Comparison of ENCODE assay signal across 22 cellular contexts in the genomic region with DNA sequence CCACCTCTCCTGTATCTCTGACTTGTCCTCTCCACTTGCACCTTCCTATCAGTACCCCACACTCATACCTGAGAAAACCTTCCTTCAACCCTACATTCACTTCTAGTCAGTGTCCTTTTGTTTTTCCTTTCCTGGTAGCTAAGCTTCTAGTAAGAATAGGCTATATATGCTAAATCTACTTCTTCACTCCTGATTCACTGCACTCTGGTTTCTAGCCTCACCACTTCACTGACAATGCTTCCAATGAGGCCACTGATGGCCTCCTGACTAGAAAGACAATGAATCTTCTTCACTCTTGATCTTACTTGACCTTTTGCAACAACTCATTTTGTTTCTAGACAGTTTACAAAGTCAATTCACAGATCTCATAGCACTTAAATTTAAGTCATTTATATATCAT. TPM values are rescaled to one million over a fixed set of nuclear protein-coding genes. Genes with fewer than 3 reads are reported as not detected.
A peak's percentile ranks its signal among the peaks of the same experiment; 100 is the strongest.
DNase-seq lines count a peak whose midpoint lies in the region; ATAC-seq and TF ChIP-seq lines count a peak whose summit lies in the region.
"Had no signal": no experiment of that assay in that cellular context is flagged by ENCODE, and none has a peak within 500 bp of the region (broad histone marks: within the 10 kb centered on the region; RNA-seq: fewer than 3 reads in every experiment).

No MANE protein-coding gene starts in this region.

- no peak overlapping the region for H3K27ac ChIP-seq in gastroesophageal sphincter

- peaks cover 7% of the 10 kb centered on the region for H3K4me1 Mint-ChIP-seq in activated CD4-positive, alpha-beta T cell treated with anti-CD3 and anti-CD28 coated beads, Interleukin-2, amount 10 ng/mL, durations not matched to agents 24 days and 14 days
- H3K4me1 Mint-ChIP-seq in activated CD4-positive, alpha-beta T cell treated with anti-CD3 and anti-CD28 coated beads, Interleukin-2, amount 10 ng/mL, durations not matched to agents 7 days and 5 days = no peaks in the 10 kb centered on the region
- peaks cover 25% of the 10 kb centered on the region for H3K4me1 Mint-ChIP-seq in activated T-helper 2 cell treated with anti-CD3 and anti-CD28 coated beads, Interferon-gamma antibody, Interleukin-2, Interleukin-4, amounts not matched to agents 10 μg/mL and 5 μg/mL and 100 μg/mL, durations not matched to agents 14 hours and 24 hours and 36 hours (ENCODE audit: low read depth)
- H3K4me1 Mint-ChIP-seq in mesothelial cell of epicardium = peaks cover 5% of the 10 kb centered on the region

- DNase-seq in activated CD4-positive, alpha-beta T cell treated with anti-CD3 and anti-CD28 coated beads, Interleukin-2, amount 10 ng/mL, durations not matched to agents 24 days and 14 days = no peak
- no peak for DNase-seq in activated CD4-positive, alpha-beta T cell treated with anti-CD3 and anti-CD28 coated beads, Interleukin-2, amount 10 ng/mL, durations not matched to agents 7 days and 5 days
- DNase-seq in stimulated activated CD4-positive, alpha-beta T cell treated with anti-CD3 and anti-CD28 coated beads, Interleukin-1b, Interleukin-23, amount 100 ng/mL, for 48 hours = peak; percentile 11
- no peak for DNase-seq in stimulated activated CD4-positive, alpha-beta T cell treated with anti-CD3 and anti-CD28 coated beads, Interleukin-4, amount 100 ng/mL, for 4 hours
- no peak for DNase-seq in activated T-helper 2 cell treated with anti-CD3 and anti-CD28 coated beads, Interferon-gamma antibody, Interleukin-2, Interleukin-4, amounts not matched to agents 10 μg/mL and 5 μg/mL and 100 μg/mL, durations not matched to agents 14 hours and 24 hours and 36 hours (ENCODE audit: low spot score)
- DNase-seq in mesothelial cell of epicardium (ENCODE audit: low spot score in 2 of 2, unreplicated experiment in 2 of 2) (no peak), omental fat pad (ENCODE audit: low spot score) (no peak)
- DNase-seq: 8988T; Caco-2; CD4-positive, alpha-beta T cell; GDM1; HCEC 1CT; Karpas-422; NCI-H1417 treated with DMSO at 0.1 percent for 48 hours; NCI-H187 treated with DMSO at 0.1 percent for 48 hours; NCI-H226; NCI-H524; NCI-H82; OCI-M1 had no signal

- POLR2A ChIA-PET in activated CD4-positive, alpha-beta T cell treated with anti-CD3 and anti-CD28 coated beads, Interleukin-2, amount 10 ng/mL, durations not matched to agents 7 days and 5 days (lab: Charles Lee) = no interaction called here

- no peak for TF ChIP-seq POLR2A in gastroesophageal sphincter (IDR thresholded peaks at IDR 0.05)

- no peak overlapping the region for H3K4me3 ChIP-seq in gastroesophageal sphincter

- H3K9me3 ChIP-seq in gastroesophageal sphincter = no peaks in the 10 kb centered on the region
- H3K9me3 ChIP-seq: Caco-2 had no signal

- H3K36me3 Mint-ChIP-seq in activated CD4-positive, alpha-beta T cell treated with anti-CD3 and anti-CD28 coated beads, Interleukin-2, amount 10 ng/mL, durations not matched to agents 24 days and 14 days (ENCODE audit: low read depth) = peaks cover 3% of the 10 kb centered on the region
- peaks cover 2% of the 10 kb centered on the region for H3K36me3 Mint-ChIP-seq in activated CD4-positive, alpha-beta T cell treated with anti-CD3 and anti-CD28 coated beads, Interleukin-2, amount 10 ng/mL, durations not matched to agents 7 days and 5 days (ENCODE audit: low read depth)
- no peaks in the 10 kb centered on the region for H3K36me3 Mint-ChIP-seq in activated T-helper 2 cell treated with anti-CD3 and anti-CD28 coated beads, Interferon-gamma antibody, Interleukin-2, Interleukin-4, amounts not matched to agents 10 μg/mL and 5 μg/mL and 100 μg/mL, durations not matched to agents 14 hours and 24 hours and 36 hours (ENCODE audit: low read depth)
- no peaks in the 10 kb centered on the region for H3K36me3 Mint-ChIP-seq in mesothelial cell of epicardium

- no peaks in the 10 kb centered on the region for H3K9me3 Mint-ChIP-seq in activated CD4-positive, alpha-beta T cell treated with anti-CD3 and anti-CD28 coated beads, Interleukin-2, amount 10 ng/mL, durations not matched to agents 24 days and 14 days
- no peaks in the 10 kb centered on the region for H3K9me3 Mint-ChIP-seq in activated CD4-positive, alpha-beta T cell treated with anti-CD3 and anti-CD28 coated beads, Interleukin-2, amount 10 ng/mL, durations not matched to agents 7 days and 5 days
- no peaks in the 10 kb centered on the region for H3K9me3 Mint-ChIP-seq in activated T-helper 2 cell treated with anti-CD3 and anti-CD28 coated beads, Interferon-gamma antibody, Interleukin-2, Interleukin-4, amounts not matched to agents 10 μg/mL and 5 μg/mL and 100 μg/mL, durations not matched to agents 14 hours and 24 hours and 36 hours
- H3K9me3 Mint-ChIP-seq in mesothelial cell of epicardium = no peaks in the 10 kb centered on the region
- H3K9me3 Mint-ChIP-seq: CD4-positive, alpha-beta T cell; IgD-negative memory B cell had no signal

- no peak for ATAC-seq in gastroesophageal sphincter
- no peak for ATAC-seq in omental fat pad (ENCODE audit: low FRiP score)

- no peaks in the 10 kb centered on the region for H3K27me3 Mint-ChIP-seq in activated CD4-positive, alpha-beta T cell treated with anti-CD3 and anti-CD28 coated beads, Interleukin-2, amount 10 ng/mL, durations not matched to agents 24 days and 14 days
- no peaks in the 10 kb centered on the region for H3K27me3 Mint-ChIP-seq in activated CD4-positive, alpha-beta T cell treated with anti-CD3 and anti-CD28 coated beads, Interleukin-2, amount 10 ng/mL, durations not matched to agents 7 days and 5 days
- no peaks in the 10 kb centered on the region for H3K27me3 Mint-ChIP-seq in activated T-helper 2 cell treated with anti-CD3 and anti-CD28 coated beads, Interferon-gamma antibody, Interleukin-2, Interleukin-4, amounts not matched to agents 10 μg/mL and 5 μg/mL and 100 μg/mL, durations not matched to agents 14 hours and 24 hours and 36 hours (ENCODE audit: low read depth)
- H3K27me3 Mint-ChIP-seq in mesothelial cell of epicardium (ENCODE audit: low read depth) = no peaks in the 10 kb centered on the region
- H3K27me3 Mint-ChIP-seq: B cell; CD4-positive, alpha-beta T cell; IgD-negative memory B cell had no signal

- CTCF ChIA-PET in activated CD4-positive, alpha-beta T cell treated with anti-CD3 and anti-CD28 coated beads, Interleukin-2, amount 10 ng/mL, durations not matched to agents 7 days and 5 days (lab: Charles Lee) = interaction anchor here (1.2 kb wide), 1 partner anchor 37 kb away, joined by 3 read pairs; no protein-coding TSS in a partner anchor

- peaks cover 0 to 8% of the 10 kb centered on the region in 2 donors for H3K36me3 ChIP-seq in gastroesophageal sphincter

- no peak for TF ChIP-seq EP300 in gastroesophageal sphincter (IDR thresholded peaks at IDR 0.05)

- peak overlapping the region; percentile 20 for H3K27ac Mint-ChIP-seq in activated CD4-positive, alpha-beta T cell treated with anti-CD3 and anti-CD28 coated beads, Interleukin-2, amount 10 ng/mL, durations not matched to agents 24 days and 14 days
- H3K27ac Mint-ChIP-seq in activated CD4-positive, alpha-beta T cell treated with anti-CD3 and anti-CD28 coated beads, Interleukin-2, amount 10 ng/mL, durations not matched to agents 7 days and 5 days = no peak overlapping the region
- H3K27ac Mint-ChIP-seq in activated T-helper 2 cell treated with anti-CD3 and anti-CD28 coated beads, Interferon-gamma antibody, Interleukin-2, Interleukin-4, amounts not matched to agents 10 μg/mL and 5 μg/mL and 100 μg/mL, durations not matched to agents 14 hours and 24 hours and 36 hours = peak overlapping the region; percentile 70
- H3K27ac Mint-ChIP-seq in mesothelial cell of epicardium = no peak overlapping the region
- H3K27ac Mint-ChIP-seq: B cell; CD4-positive, alpha-beta T cell; IgD-negative memory B cell had no signal

- no peaks in the 10 kb centered on the region for H3K27me3 ChIP-seq in gastroesophageal sphincter

- intact Hi-C loops in activated CD4-positive, alpha-beta T cell treated with anti-CD3 and anti-CD28 coated beads, Interleukin-2, amount 10 ng/mL, durations not matched to agents 24 days and 14 days (cut with micrococcal nuclease) = no loop called here
- intact Hi-C loops in activated T-helper 2 cell treated with anti-CD3 and anti-CD28 coated beads, Interferon-gamma antibody, Interleukin-2, Interleukin-4, amounts not matched to agents 10 μg/mL and 5 μg/mL and 100 μg/mL, durations not matched to agents 14 hours and 24 hours and 36 hours (cut with micrococcal nuclease) = no loop called here

- H3K4me1 ChIP-seq in gastroesophageal sphincter = peaks cover 0 to 25% (median 0%) of the 10 kb centered on the region in 3 donors
- H3K4me1 ChIP-seq: Caco-2 had no signal

- no peak overlapping the region for H3K4me3 Mint-ChIP-seq in activated CD4-positive, alpha-beta T cell treated with anti-CD3 and anti-CD28 coated beads, Interleukin-2, amount 10 ng/mL, durations not matched to agents 24 days and 14 days
- no peak overlapping the region for H3K4me3 Mint-ChIP-seq in activated CD4-positive, alpha-beta T cell treated with anti-CD3 and anti-CD28 coated beads, Interleukin-2, amount 10 ng/mL, durations not matched to agents 7 days and 5 days
- no peak overlapping the region for H3K4me3 Mint-ChIP-seq in activated T-helper 2 cell treated with anti-CD3 and anti-CD28 coated beads, Interferon-gamma antibody, Interleukin-2, Interleukin-4, amounts not matched to agents 10 μg/mL and 5 μg/mL and 100 μg/mL, durations not matched to agents 14 hours and 24 hours and 36 hours (ENCODE audit: low read depth)
- no peak overlapping the region for H3K4me3 Mint-ChIP-seq in mesothelial cell of epicardium
- H3K4me3 Mint-ChIP-seq: B cell; CD4-positive, alpha-beta T cell; IgD-negative memory B cell had no signal

- TF ChIP-seq CTCF in gastroesophageal sphincter (IDR thresholded peaks at IDR 0.05) (no peak), mesothelial cell of epicardium (IDR thresholded peaks at IDR 0.05; ENCODE audit: unreplicated experiment) (no peak), omental fat pad (IDR thresholded peaks at IDR 0.05) (no peak)

RNA-seq across cellular contexts. Expression of a gene that starts 52.0 kb away (rescaled TPM):
- total RNA-seq in activated CD4-positive, alpha-beta T cell treated with anti-CD3 and anti-CD28 coated beads, Interleukin-2, amount 10 ng/mL, durations not matched to agents 24 days and 14 days = 35.0 and 38.5 TPM in 2 replicates
- total RNA-seq in activated CD4-positive, alpha-beta T cell treated with anti-CD3 and anti-CD28 coated beads, Interleukin-2, amount 10 ng/mL, durations not matched to agents 7 days and 5 days = 10 to 100 TPM; 22.0 to 24.6 TPM
- total RNA-seq in activated T-helper 2 cell treated with anti-CD3 and anti-CD28 coated beads, Interferon-gamma antibody, Interleukin-2, Interleukin-4, amounts not matched to agents 10 μg/mL and 5 μg/mL and 100 μg/mL, durations not matched to agents 14 hours and 24 hours and 36 hours = 33.5 and 34.5 TPM in 2 replicates
- total RNA-seq in gastroesophageal sphincter (1 to 10 TPM; 2.3 to 5.7 (median 3.5) TPM), mesothelial cell of epicardium (5.1 to 5.4 TPM (median 5.3 TPM) in 3 replicates), omental fat pad (10 to 100 TPM in 1 of 4 donors, 1 to 10 TPM in 3; 5.0 to 21.6 (median 9.0) TPM)

Comparison
In these comparisons a context has a peak if more than half of its experiments do, and no peak if none do; other contexts are left out.
1. H3K27ac Mint-ChIP-seq: peak in activated CD4-positive, alpha-beta T cell treated with anti-CD3 and anti-CD28 coated beads, Interleukin-2, amount 10 ng/mL, durations not matched to agents 24 days and 14 days (single experiment) and activated T-helper 2 cell treated with anti-CD3 and anti-CD28 coated beads, Interferon-gamma antibody, Interleukin-2, Interleukin-4, amounts not matched to agents 10 μg/mL and 5 μg/mL and 100 μg/mL, durations not matched to agents 14 hours and 24 hours and 36 hours (single experiment); none in activated CD4-positive, alpha-beta T cell treated with anti-CD3 and anti-CD28 coated beads, Interleukin-2, amount 10 ng/mL, durations not matched to agents 7 days and 5 days (single experiment) and mesothelial cell of epicardium (single experiment).